ENCODE assay signal across 8 cellular contexts in genomic region chr7:105677803-105678583, GRCh38.
DNase-seq lines count a peak whose midpoint lies in the region; ATAC-seq, FAIRE-seq and TF ChIP-seq lines count a peak whose summit lies in the region.

No MANE protein-coding gene starts in this region.

- intact Hi-C loops in GM12878 (cut with micrococcal nuclease; ENCODE audit: unreplicated experiment) (no loop called here), psoas muscle (cut with DNase I) (loop anchor here (10.0 kb wide), 2 partner anchors 97 to 467 kb away; no protein-coding TSS in a partner anchor)

- no TSS peak for BruUV-seq in GM12878 (replicated peaks; lab: Mats Ljungman, UMichigan)

- no peaks in the 10 kb centered on the region for H3K79me2 ChIP-seq in GM12878 (ENCODE audit: control insufficient read depth, insufficient read depth, low read length)

- no peak for TF ChIP-seq POLR2A in GM12878 (IDR thresholded peaks at IDR 0.05; ENCODE audit: low read depth, low read length)

- H3K4me1 ChIP-seq in GM12878 (ENCODE audit: control insufficient read depth, insufficient read depth, low read length) = peaks cover 15% of the 10 kb centered on the region
- peaks cover 48% of the 10 kb centered on the region for H3K4me1 ChIP-seq in psoas muscle

- peak in 33 of 34 experiments; percentile 46 to 77 (median 58) for DNase-seq in T-cell
- DNase-seq in GM12878 (ENCODE audit: low read depth, low spot score) = peak; percentile 45
- peak in 1 of 2 donors; percentile 28 for DNase-seq in psoas muscle
- DNase-seq in NCI-H774 (lab: John Stamatoyannopoulos, UW) = no peak
- no peak for DNase-seq in KG1 (lab: John Stamatoyannopoulos, UW)
- no peak for DNase-seq in NCI-H146 (lab: John Stamatoyannopoulos, UW)

- H3K27me3 ChIP-seq in GM12878 (replicated peaks in 1 of 2; ENCODE audit: control insufficient read depth in 2 of 2, insufficient read depth in 2 of 2, low read length in 1 of 2) (no peaks in the 10 kb centered on the region), psoas muscle (ENCODE audit: insufficient read depth in 3 of 3, low read length in 2 of 3) (no peaks in the 10 kb centered on the region)

- peak overlapping the region; percentile 82 for H3K4me2 ChIP-seq in GM12878 (ENCODE audit: control insufficient read depth, insufficient read depth)

- POLR2A ChIA-PET in T-cell (lab: Charles Lee) (interaction anchor here (0.6 to 0.7 kb wide), 2 partner anchors 408 to 436 kb away, joined by 3 to 4 read pairs; no protein-coding TSS in a partner anchor), GM12878 (lab: Charles Lee) (no interaction called here)

- H3K9me3 ChIP-seq in GM12878 (replicated peaks; ENCODE audit: control insufficient read depth, insufficient read depth, low read length) (no peaks in the 10 kb centered on the region), psoas muscle (no peaks in the 10 kb centered on the region)

- TF ChIP-seq RAD21 in GM12878 (IDR thresholded peaks at IDR 0.05; ENCODE audit: insufficient read depth, low read depth, low read length) = no peak

- peak overlapping the region; percentile 94 to 96 for H3K27ac Mint-ChIP-seq in T-cell

- in situ Hi-C loops in GM12878 (cut with MboI) = no loop called here

- H3K9me3 Mint-ChIP-seq in T-cell = no peaks in the 10 kb centered on the region

- TF ChIP-seq CTCF in GM12878 (IDR thresholded peaks at IDR 0.05 in 2 of 3, conservative IDR thresholded peaks at IDR 0.05 in 1 of 3; ENCODE audit: control insufficient read depth in 2 of 3, extremely low read depth in 1 of 3, insufficient read depth in 1 of 3, low read depth in 3 of 3, low read length in 3 of 3) (no peak), psoas muscle (IDR thresholded peaks at IDR 0.05) (no peak)

- peak overlapping the region; percentile 91 for H2AFZ ChIP-seq in GM12878 (ENCODE audit: control insufficient read depth, low read depth, low read length)

- FAIRE-seq in GM12878 (lab: Jason Lieb, UNC) = peak; percentile 7

- no peaks in the 10 kb centered on the region for H3K27me3 Mint-ChIP-seq in T-cell

- no peak for TF ChIP-seq EP300 in GM12878 (IDR thresholded peaks at IDR 0.05; ENCODE audit: borderline replicate concordance in 1 of 2, control insufficient read depth in 1 of 2, low read depth in 2 of 2, low read length in 2 of 2)

- CTCF ChIA-PET in T-cell (lab: Charles Lee) = interaction anchor here (0.9 to 2.0 kb wide), 6 partner anchors 11 to 434 kb away, joined by 3 to 8 read pairs (median 4); partner anchors contain the start of gene SYPL1 (in 1 of the 2)
- CTCF ChIA-PET in GM12878 (lab: Yijun Ruan, JAX) = interaction anchor here (0.9 kb wide), 2 partner anchors 20 to 84 kb away, joined by 3 read pairs; no protein-coding TSS in a partner anchor

- peaks cover 81 to 88% (median 87%) of the 10 kb centered on the region in 3 donors for H3K4me1 Mint-ChIP-seq in T-cell

- H3K4me3 Mint-ChIP-seq in T-cell = peak overlapping the region; percentile 76 to 86 (median 82)

- no peaks in the 10 kb centered on the region for H4K20me1 ChIP-seq in GM12878 (ENCODE audit: control insufficient read depth, insufficient read depth)

- ATAC-seq in GM18517 (IDR thresholded peaks at IDR 0.05; ENCODE audit: unreplicated experiment) = peak; percentile 56
- ATAC-seq in HG02943 (IDR thresholded peaks at IDR 0.05; ENCODE audit: low read depth, unreplicated experiment) = peak; percentile 52
- ATAC-seq in T-cell (replicated peaks in 1 of 4) = peak; percentile 72 to 78 (median 77)
- peak; percentile 44 for ATAC-seq in GM12878
- no peak for ATAC-seq in psoas muscle

- H3K4me3 ChIP-seq in GM12878 = no peak overlapping the region
- H3K4me3 ChIP-seq in psoas muscle = peak overlapping the region; percentile 55

- WGBS in GM12878 (ENCODE audit: insufficient coverage, insufficient replicate concordance, low lambda C conversion rate, missing lambda C conversion rate) = 5% methylated on average over 11 of the region's 11 CpGs
- 80 to 86% (median 84%) methylated on average over 11 of the region's 11 CpGs for WGBS in psoas muscle, 3 donors

- H3K36me3 Mint-ChIP-seq in T-cell = peaks cover 23% of the 10 kb centered on the region

- H3K36me3 ChIP-seq in GM12878 (ENCODE audit: control insufficient read depth in 2 of 2, insufficient read depth in 2 of 2, low read length in 1 of 2) (no peaks in the 10 kb centered on the region), psoas muscle (ENCODE audit: insufficient read depth in 1 of 2, low read depth in 1 of 2) (no peaks in the 10 kb centered on the region)

- RAD21 ChIA-PET in GM12878 (lab: Charles Lee; ENCODE audit: unreplicated experiment) = no interaction called here

- no peak overlapping the region; the same call in 1 of the 2 replicates for H3K27ac ChIP-seq in GM12878 (ENCODE audit: control insufficient read depth, insufficient read depth)
- peak overlapping the region; percentile 69 for H3K27ac ChIP-seq in psoas muscle

- peak overlapping the region; percentile 43; the same call in 1 of the 2 replicates for H3K9ac ChIP-seq in GM12878 (ENCODE audit: control insufficient read depth, insufficient read depth, low read length)

- SMC1A ChIA-PET in GM12878 (lab: Charles Lee; ENCODE audit: uncharacterized antibody, unreplicated experiment) = interaction anchor here (0.8 kb wide), 1 partner anchor 75 kb away, joined by 3 read pairs; no protein-coding TSS in a partner anchor

TF ChIP-seq in GM12878, 131 proteins besides CTCF, POLR2A, EP300 and RAD21:
- TF ChIP-seq PKNOX1 (IDR thresholded peaks at IDR 0.05) (peak; percentile 84), IKZF2 (IDR thresholded peaks at IDR 0.05) (no peak), JUNB (IDR thresholded peaks at IDR 0.05) (0 out of 2 replicates have a peak, but pooled peaks have one; percentile 6), RUNX3 (IDR thresholded peaks at IDR 0.05; ENCODE audit: low read length) (0 out of 2 replicates have a peak, but pooled peaks have one; percentile 15)

Comparison
In these comparisons a context has a peak if more than half of its experiments do, and no peak if none do; other contexts are left out.
1. ATAC-seq: peak in GM18517 (single experiment), HG02943 (single experiment), T-cell (4 of 4) and GM12878 (single experiment); none in psoas muscle (0 of 4).
2. DNase-seq: peak in T-cell (33 of 34) and GM12878 (single experiment); none in NCI-H774 (single experiment), KG1 (single experiment) and NCI-H146 (single experiment).